In genomic region chr10:79475877-79476276, GRCh38 we compare ENCODE assay signal across 26 cellular contexts. TPM values are rescaled to one million over a fixed set of nuclear protein-coding genes. Genes with fewer than 3 reads are reported as not detected.
"Had no signal": no experiment of that assay in that cellular context is flagged by ENCODE, and none has a peak within 500 bp of the region (broad histone marks: within the 10 kb centered on the region; RNA-seq: fewer than 3 reads in every experiment).

No MANE protein-coding gene starts in this region.

- DNase-seq: dorsolateral prefrontal cortex; effector CD4-positive, alpha-beta T cell; foreskin fibroblast; gastrocnemius medialis; heart left ventricle; left cardiac atrium; left lung; mesendoderm; midbrain; naive thymus-derived CD4-positive, alpha-beta T cell; nucleus accumbens; right cardiac atrium; sigmoid colon; stimulated activated CD4-positive, alpha-beta T cell treated with anti-CD3 and anti-CD28 coated beads, Interleukin-4, amount 100 ng/mL, for 24 hours; stimulated activated naive CD4-positive, alpha-beta T cell treated with Interleukin-2 at 50 U/mL for 16 hours; stomach; testis had no signal

- FAIRE-seq: colon, islet of Langerhans had no signal

- H3K36me3 ChIP-seq: gastrocnemius medialis, heart left ventricle, left lung, prostate gland, sigmoid colon, stomach, tibial artery had no signal

- H3K9me3 ChIP-seq: gastrocnemius medialis, heart left ventricle, left lung, prostate gland, sigmoid colon, stomach, testis, tibial artery had no signal

- H3K4me3 ChIP-seq: dorsolateral prefrontal cortex, gastrocnemius medialis, heart left ventricle, hepatocyte, left lung, prostate gland, sigmoid colon, stomach, testis, tibial artery had no signal

- H3K79me2 ChIP-seq: hepatocyte had no signal

- H3K4me2 ChIP-seq: hepatocyte had no signal

- ATAC-seq: esophagus mucosa; gastrocnemius medialis; heart left ventricle; left cardiac atrium; left lung; naive thymus-derived CD4-positive, alpha-beta T cell; right cardiac atrium; stimulated activated effector memory CD8-positive, alpha-beta T cell treated with anti-CD3 and anti-CD28 coated beads, Interleukin-12 subunit alpha, Interleukin-12 subunit beta, amount 100 ng/mL, for 72 hours had no signal

- H2AFZ ChIP-seq: hepatocyte had no signal

- H3K4me1 ChIP-seq: gastrocnemius medialis, prostate gland, sigmoid colon, testis, tibial artery had no signal

- H3K27me3 ChIP-seq: dorsolateral prefrontal cortex, gastrocnemius medialis, heart left ventricle, hepatocyte, left lung, sigmoid colon, stomach, testis, tibial artery had no signal

- H3K27ac ChIP-seq: dorsolateral prefrontal cortex, epithelial cell of prostate, gastrocnemius medialis, heart left ventricle, hepatocyte, left lung, prostate gland, sigmoid colon, stomach, testis, tibial artery had no signal

RNA-seq across cellular contexts. Expression of gene EIF5AL1, which starts 36.5 kb away (rescaled TPM):
- total RNA-seq: osteocyte had no signal
